20 cellular contexts compared by ENCODE assay signal in the genomic region with DNA sequence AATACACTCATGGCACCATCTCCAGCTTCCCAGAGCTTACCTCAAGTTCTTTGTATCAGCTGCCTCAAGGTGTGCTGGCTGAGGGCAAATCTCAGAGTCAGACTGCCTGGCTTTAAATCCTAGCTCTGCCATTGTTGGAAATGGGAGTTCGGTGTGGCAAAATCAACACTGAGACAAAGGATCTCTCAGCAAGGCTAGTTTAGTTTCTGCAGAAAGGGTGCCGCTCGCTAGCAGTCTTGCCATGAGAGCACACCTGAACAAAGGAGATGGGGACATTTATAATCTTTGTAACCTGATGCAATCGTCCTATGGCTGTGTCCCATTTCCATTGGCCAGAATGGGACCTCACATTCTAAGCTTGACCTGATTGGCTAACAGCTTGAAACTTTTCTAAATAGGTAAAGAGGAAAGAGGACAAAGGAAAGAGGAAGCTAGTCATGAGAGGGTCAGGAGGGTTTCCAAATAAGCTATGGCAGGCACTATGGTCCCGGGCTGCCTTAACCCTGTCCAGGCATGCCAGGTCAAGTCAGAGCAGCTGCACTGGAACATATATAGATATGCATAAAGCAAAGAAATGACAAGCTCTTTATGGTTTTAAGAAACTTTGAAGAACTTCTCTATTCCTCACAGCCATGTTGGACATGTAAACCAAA. TPM values are rescaled to one million over a fixed set of nuclear protein-coding genes. Genes with fewer than 3 reads are reported as not detected.
DNase-seq lines count a peak whose midpoint lies in the region; ATAC-seq, FAIRE-seq and TF ChIP-seq lines count a peak whose summit lies in the region.
"Had no signal": no experiment of that assay in that cellular context is flagged by ENCODE, and none has a peak within 500 bp of the region (broad histone marks: within the 10 kb centered on the region; RNA-seq: fewer than 3 reads in every experiment).

No MANE protein-coding gene starts in this region.

- no peak overlapping the region for H3K4me3 ChIP-seq in bronchial epithelial cell (ENCODE audit: low read depth, low read length)
- no peak overlapping the region for H3K4me3 ChIP-seq in pancreas
- H3K4me3 ChIP-seq: BLaER1 treated with 17β-estradiol and CSF1 and Interleukin-3, amounts not matched to agents 10 nM and 100 nM had no signal

- ATAC-seq in pancreas = no peak

- 86 to 87% methylated on average over 5 of the region's 5 CpGs for WGBS in pancreas, 2 donors

- intact Hi-C loops in pancreas (cut with DNase I) = no loop called here

- H3K9me3 Mint-ChIP-seq in endothelial cell (ENCODE audit: unreplicated experiment) = no peaks in the 10 kb centered on the region

- H3K36me3 Mint-ChIP-seq in endothelial cell (ENCODE audit: low read depth, unreplicated experiment) = peaks cover 10% of the 10 kb centered on the region

- H3K27me3 ChIP-seq in bronchial epithelial cell (ENCODE audit: control insufficient read depth, insufficient read depth, low read length) (no peaks in the 10 kb centered on the region), pancreas (no peaks in the 10 kb centered on the region)
- H3K27me3 ChIP-seq: BLaER1 treated with 17β-estradiol and CSF1 and Interleukin-3, amounts not matched to agents 10 nM and 100 nM had no signal

- H3K27me3 Mint-ChIP-seq in endothelial cell (ENCODE audit: unreplicated experiment) = peaks cover 11% of the 10 kb centered on the region

- H3K4me3 Mint-ChIP-seq in endothelial cell (ENCODE audit: unreplicated experiment) = no peak overlapping the region

- H3K9me3 ChIP-seq in pancreas = no peaks in the 10 kb centered on the region
- H3K9me3 ChIP-seq: SK-N-SH had no signal

- H3K4me1 ChIP-seq in pancreas = peaks cover 6 to 11% (median 8%) of the 10 kb centered on the region in 3 donors

- peak; percentile 21 for DNase-seq in activated effector memory CD4-positive, alpha-beta T cell treated with anti-CD3 and anti-CD28 coated beads, Interleukin-2, amount 50 U/mL, for 16 hours
- DNase-seq in activated effector memory CD4-positive, alpha-beta T cell treated with Interleukin-2 at 50 U/mL for 16 hours = no peak
- peak; percentile 44 for DNase-seq in MV-4-11 (lab: John Stamatoyannopoulos, UW)
- peak; percentile 64 for DNase-seq in bronchial epithelial cell (ENCODE audit: low read depth)
- no peak for DNase-seq in pancreas
- DNase-seq in endothelial cell (ENCODE audit: low spot score) = no peak
- DNase-seq in DMS53 treated with DMSO at 0.1 percent for 48 hours (lab: John Stamatoyannopoulos, UW; ENCODE audit: unreplicated experiment) = no peak
- no peak for DNase-seq in NCI-H1436 treated with DMSO at 0.1 percent for 48 hours (lab: John Stamatoyannopoulos, UW)
- DNase-seq: GDM1, KG1, NCI-H1092 treated with DMSO at 0.1 percent for 48 hours, NCI-H1694, NCI-H2227 treated with DMSO at 0.1 percent for 48 hours, SHP77, SK-N-SH had no signal

- peak overlapping the region; percentile 65 to 86 (median 81) for H3K27ac ChIP-seq in pancreas
- H3K27ac ChIP-seq: BLaER1 treated with 17β-estradiol and CSF1 and Interleukin-3, amounts not matched to agents 10 nM and 100 nM; HL-60 had no signal

- no peak for FAIRE-seq in bronchial epithelial cell (lab: Jason Lieb, UNC)
- FAIRE-seq in pancreas (lab: Jason Lieb, UNC) = no peak
- FAIRE-seq: GM12891, GM18507, RCC 7860 had no signal

- H3K36me3 ChIP-seq in bronchial epithelial cell (ENCODE audit: control insufficient read depth, insufficient read depth, low read length) (no peaks in the 10 kb centered on the region), pancreas (no peaks in the 10 kb centered on the region)

- TF ChIP-seq CTCF in bronchial epithelial cell (IDR thresholded peaks at IDR 0.05; ENCODE audit: insufficient read depth, low read length, severe bottlenecking) (no peak), pancreas (IDR thresholded peaks at IDR 0.05) (no peak), endothelial cell (IDR thresholded peaks at IDR 0.05; ENCODE audit: unreplicated experiment) (no peak)

- H3K27ac Mint-ChIP-seq in endothelial cell (ENCODE audit: unreplicated experiment) = no peak overlapping the region

- peaks cover 3% of the 10 kb centered on the region for H3K4me1 Mint-ChIP-seq in endothelial cell (ENCODE audit: unreplicated experiment)

RNA-seq across cellular contexts. Expression of gene UBE2F, which starts 4.3 kb away (rescaled TPM):
- total RNA-seq in bronchial epithelial cell = 64.0 and 74.4 TPM in 2 replicates
- total RNA-seq in pancreas = 10 to 100 TPM; 39.3 to 51.7 (median 43.0) TPM
- polyA plus RNA-seq in pancreas = 10 to 100 TPM; 32.4 to 32.5 TPM
- total RNA-seq in endothelial cell (ENCODE audit: unreplicated experiment) = 107 TPM

Comparison
In these comparisons a context has a peak if more than half of its experiments do, and no peak if none do; other contexts are left out.
1. DNase-seq: peak in activated effector memory CD4-positive, alpha-beta T cell treated with anti-CD3 and anti-CD28 coated beads, Interleukin-2, amount 50 U/mL, for 16 hours (single experiment), MV-4-11 (single experiment) and bronchial epithelial cell (single experiment); none in activated effector memory CD4-positive, alpha-beta T cell treated with Interleukin-2 at 50 U/mL for 16 hours (single experiment), pancreas (0 of 6), endothelial cell (single experiment), DMS53 treated with DMSO at 0.1 percent for 48 hours (single experiment) and NCI-H1436 treated with DMSO at 0.1 percent for 48 hours (single experiment).